33 cellular contexts compared by ENCODE assay signal in genomic region chr5:161138751-161139455, GRCh38.
DNase-seq lines count a peak whose midpoint lies in the region; ATAC-seq and TF ChIP-seq lines count a peak whose summit lies in the region.
"Had no signal": no experiment of that assay in that cellular context is flagged by ENCODE, and none has a peak within 500 bp of the region (broad histone marks: within the 10 kb centered on the region; RNA-seq: fewer than 3 reads in every experiment).

No MANE protein-coding gene starts in this region.

- peak overlapping the region; percentile 58 for H3K4me2 ChIP-seq in DOHH2 (ENCODE audit: low read length)

- peaks cover 9% of the 10 kb centered on the region for H3K9me3 Mint-ChIP-seq in activated B cell treated with CpG ODN at 0.5 μM for 24 hours
- H3K9me3 Mint-ChIP-seq: activated CD4-positive, alpha-beta T cell treated with anti-CD3 and anti-CD28 coated beads, Interleukin-2, amount 10 ng/mL, durations not matched to agents 24 days and 14 days had no signal

- no peaks in the 10 kb centered on the region for H3K36me3 Mint-ChIP-seq in activated B cell treated with CpG ODN at 0.5 μM for 24 hours (ENCODE audit: low read depth)
- H3K36me3 Mint-ChIP-seq: CD4-positive, CD25-positive, alpha-beta regulatory T cell; immature natural killer cell; stimulated activated memory B cell treated with anti-CD40 and anti-IgM and Interleukin-4, amounts not matched to agents 10 μg/mL and 1 μg/mL and 100 μg/mL, for 72 hours had no signal

- TF ChIP-seq CTCF in DOHH2 (IDR thresholded peaks at IDR 0.05; ENCODE audit: low read depth, low read length, poor library complexity, severe bottlenecking) (no peak), activated B cell treated with CpG ODN at 0.5 μM for 24 hours (IDR thresholded peaks at IDR 0.05) (no peak)

- no peaks in the 10 kb centered on the region for H3K27me3 ChIP-seq in DOHH2 (ENCODE audit: control insufficient read depth, low read length)
- H3K27me3 ChIP-seq: gastrocnemius medialis, neutrophil, sigmoid colon had no signal

- H3F3A ChIP-seq in DOHH2 (ENCODE audit: control insufficient read depth, insufficient read depth) = no peaks in the 10 kb centered on the region

- no peaks in the 10 kb centered on the region for H3K4me1 Mint-ChIP-seq in activated B cell treated with CpG ODN at 0.5 μM for 24 hours
- H3K4me1 Mint-ChIP-seq: activated CD4-positive, alpha-beta T cell treated with anti-CD3 and anti-CD28 coated beads, Interleukin-2, amount 10 ng/mL, durations not matched to agents 24 days and 14 days; activated naive CD8-positive, alpha-beta T cell treated with anti-CD3 and anti-CD28 coated beads, Interleukin-2, amount 50 U/mL, for 24 hours; CD4-positive, CD25-positive, alpha-beta regulatory T cell; central memory CD8-positive, alpha-beta T cell; immature natural killer cell; stimulated activated memory B cell treated with anti-CD40 and anti-IgM and Interleukin-4, amounts not matched to agents 10 μg/mL and 1 μg/mL and 100 μg/mL, for 72 hours had no signal

- H3K36me3 ChIP-seq in DOHH2 (ENCODE audit: control insufficient read depth, low read length) = no peaks in the 10 kb centered on the region
- H3K36me3 ChIP-seq: gastrocnemius medialis, neutrophil, prostate gland, sigmoid colon, WERI-Rb-1 had no signal

- H3K4me1 ChIP-seq in DOHH2 (ENCODE audit: control insufficient read depth, low read length) = peaks cover 67% of the 10 kb centered on the region
- H3K4me1 ChIP-seq: gastrocnemius medialis, prostate gland, sigmoid colon had no signal

- peak overlapping the region; percentile 52 for H3K4me3 ChIP-seq in DOHH2 (ENCODE audit: low read length)
- H3K4me3 ChIP-seq: gastrocnemius medialis, prostate gland, sigmoid colon had no signal

- no peaks in the 10 kb centered on the region for H3K27me3 Mint-ChIP-seq in activated B cell treated with CpG ODN at 0.5 μM for 24 hours
- H3K27me3 Mint-ChIP-seq: activated CD4-positive, alpha-beta T cell treated with anti-CD3 and anti-CD28 coated beads, Interleukin-2, amount 10 ng/mL, durations not matched to agents 24 days and 14 days; activated naive CD8-positive, alpha-beta T cell treated with anti-CD3 and anti-CD28 coated beads, Interleukin-2, amount 50 U/mL, for 24 hours; central memory CD8-positive, alpha-beta T cell; stimulated activated memory B cell treated with anti-CD40 and anti-IgM and Interleukin-4, amounts not matched to agents 10 μg/mL and 1 μg/mL and 100 μg/mL, for 72 hours had no signal

- POLR2A ChIA-PET in activated B cell treated with CpG ODN at 0.5 μM for 24 hours (lab: Charles Lee) = no interaction called here

- peak overlapping the region; percentile 27 for H3K27ac Mint-ChIP-seq in activated B cell treated with CpG ODN at 0.5 μM for 24 hours
- H3K27ac Mint-ChIP-seq: activated CD4-positive, alpha-beta T cell treated with anti-CD3 and anti-CD28 coated beads, Interleukin-2, amount 10 ng/mL, durations not matched to agents 24 days and 14 days; activated naive CD8-positive, alpha-beta T cell treated with anti-CD3 and anti-CD28 coated beads, Interleukin-2, amount 50 U/mL, for 24 hours; CD4-positive, CD25-positive, alpha-beta regulatory T cell; immature natural killer cell; stimulated activated memory B cell treated with anti-CD40 and anti-IgM and Interleukin-4, amounts not matched to agents 10 μg/mL and 1 μg/mL and 100 μg/mL, for 72 hours; T-helper 2 cell treated with Interferon-gamma antibody and Interleukin-4, amounts not matched to agents 5 μg/mL and 100 μg/mL, for 36 hours had no signal

- no peaks in the 10 kb centered on the region for H4K20me1 ChIP-seq in DOHH2 (ENCODE audit: control insufficient read depth, insufficient read depth, low read depth, low read length)

- H3K27ac ChIP-seq in DOHH2 (ENCODE audit: low read depth, low read length) = peak overlapping the region; percentile 83
- H3K27ac ChIP-seq: gastrocnemius medialis, neutrophil, prostate gland, sigmoid colon, WERI-Rb-1 had no signal

- ATAC-seq in GM19463 (IDR thresholded peaks at IDR 0.05; ENCODE audit: unreplicated experiment) (peak; percentile 44), HG02798 (IDR thresholded peaks at IDR 0.05; ENCODE audit: poor library complexity, unreplicated experiment) (peak; percentile 48), activated B cell treated with CpG ODN at 0.5 μM for 24 hours (ENCODE audit: low read depth) (peak; percentile 14)
- ATAC-seq in stimulated activated naive CD8-positive, alpha-beta T cell treated with anti-CD3 and anti-CD28 coated beads, Interleukin-15, Interleukin-2, amounts not matched to agents 100 U/mL and 50 U/mL, for 24 hours = no peak
- ATAC-seq: activated naive CD8-positive, alpha-beta T cell treated with anti-CD3 and anti-CD28 coated beads, Interleukin-2, amount 50 U/mL, for 24 hours; activated T-cell treated with anti-CD3 and anti-CD28 coated beads, Interleukin-2, amount 50 U/mL, for 4 hours; gastrocnemius medialis; stimulated activated memory B cell treated with anti-CD40 and anti-IgM and Interleukin-4, amounts not matched to agents 10 μg/mL and 1 μg/mL and 100 μg/mL, for 72 hours had no signal

- intact Hi-C loops in activated B cell treated with CpG ODN at 0.5 μM for 24 hours (cut with micrococcal nuclease) = no loop called here

- H3K79me2 ChIP-seq in DOHH2 (ENCODE audit: control insufficient read depth, low read length) = no peaks in the 10 kb centered on the region

- CTCF ChIA-PET in activated B cell treated with CpG ODN at 0.5 μM for 24 hours (lab: Charles Lee) = no interaction called here

- H3K9me2 ChIP-seq in DOHH2 (replicated peaks; ENCODE audit: control insufficient read depth, low read length) = no peaks in the 10 kb centered on the region

- H3K9me3 ChIP-seq in DOHH2 (ENCODE audit: control insufficient read depth, insufficient read depth, low read length) = no peaks in the 10 kb centered on the region
- H3K9me3 ChIP-seq: gastrocnemius medialis, neutrophil, prostate gland, sigmoid colon had no signal

- no peak for DNase-seq in activated B cell treated with CpG ODN at 0.5 μM for 24 hours
- DNase-seq in activated naive CD4-positive, alpha-beta T cell (lab: John Stamatoyannopoulos, UW) = no peak
- no peak for DNase-seq in stimulated activated naive CD8-positive, alpha-beta T cell treated with anti-CD3 and anti-CD28 coated beads, Interleukin-15, Interleukin-2, amounts not matched to agents 100 U/mL and 50 U/mL, for 24 hours
- DNase-seq in NCI-H774 (lab: John Stamatoyannopoulos, UW) = no peak
- DNase-seq in NCI-H146 treated with DMSO at 0.1 percent for 48 hours (lab: John Stamatoyannopoulos, UW; ENCODE audit: unreplicated experiment) = no peak
- DNase-seq: activated CD4-positive, alpha-beta T cell treated with anti-CD3 and anti-CD28 coated beads, Interleukin-2, amount 10 ng/mL, durations not matched to agents 24 days and 14 days; activated gamma-delta T cell treated with Interleukin-2 at 50 U/mL for 16 hours; activated naive CD8-positive, alpha-beta T cell treated with anti-CD3 and anti-CD28 coated beads, Interleukin-2, amount 50 U/mL, for 24 hours; activated T-cell treated with anti-CD3 and anti-CD28 coated beads, Interleukin-2, amount 50 U/mL, for 4 hours; CD4-positive, CD25-positive, alpha-beta regulatory T cell; dermis blood vessel endothelial cell; gastrocnemius medialis; H7; hypothalamus; immature natural killer cell; mesendoderm; NCI-H1092; NCI-H187; NCI-H2171 treated with DMSO at 0.1 percent for 48 hours; NCI-H524; NK-92 treated with Interleukin-12 subunit alpha and Interleukin-12 subunit beta, amount 100 ng/mL, for 24 hours; SHP77 treated with DMSO at 0.1 percent for 48 hours; sigmoid colon; stimulated activated CD4-positive, alpha-beta T cell treated with anti-CD3 and anti-CD28 coated beads, Interleukin-4, amount 100 ng/mL, for 4 hours; WERI-Rb-1 had no signal

- no peak overlapping the region for H3K4me3 Mint-ChIP-seq in activated B cell treated with CpG ODN at 0.5 μM for 24 hours
- H3K4me3 Mint-ChIP-seq: activated CD4-positive, alpha-beta T cell treated with anti-CD3 and anti-CD28 coated beads, Interleukin-2, amount 10 ng/mL, durations not matched to agents 24 days and 14 days; activated naive CD8-positive, alpha-beta T cell treated with anti-CD3 and anti-CD28 coated beads, Interleukin-2, amount 50 U/mL, for 24 hours; activated T-cell treated with anti-CD3 and anti-CD28 coated beads, Interleukin-2, amount 50 U/mL, for 4 hours; CD4-positive, CD25-positive, alpha-beta regulatory T cell; central memory CD8-positive, alpha-beta T cell; immature natural killer cell; stimulated activated memory B cell treated with anti-CD40 and anti-IgM and Interleukin-4, amounts not matched to agents 10 μg/mL and 1 μg/mL and 100 μg/mL, for 72 hours; T-helper 2 cell treated with Interferon-gamma antibody and Interleukin-4, amounts not matched to agents 5 μg/mL and 100 μg/mL, for 36 hours had no signal
